ENCODE assay signal across 1 cellular context in genomic region chr5:16179936-16180788, GRCh38.
TF ChIP-seq lines count a peak whose summit lies in the region.

No MANE protein-coding gene starts in this region.

TF ChIP-seq in H1, 55 proteins besides CTCF, POLR2A, EP300 and RAD21 (continued from another document):
- TF ChIP-seq ASH2L (IDR thresholded peaks at IDR 0.05; ENCODE audit: low read length), result peak; percentile 20
- TF ChIP-seq NRF1 (IDR thresholded peaks at IDR 0.05; ENCODE audit: low read depth, low read length), result no peak
- TF ChIP-seq, protein P1, sequence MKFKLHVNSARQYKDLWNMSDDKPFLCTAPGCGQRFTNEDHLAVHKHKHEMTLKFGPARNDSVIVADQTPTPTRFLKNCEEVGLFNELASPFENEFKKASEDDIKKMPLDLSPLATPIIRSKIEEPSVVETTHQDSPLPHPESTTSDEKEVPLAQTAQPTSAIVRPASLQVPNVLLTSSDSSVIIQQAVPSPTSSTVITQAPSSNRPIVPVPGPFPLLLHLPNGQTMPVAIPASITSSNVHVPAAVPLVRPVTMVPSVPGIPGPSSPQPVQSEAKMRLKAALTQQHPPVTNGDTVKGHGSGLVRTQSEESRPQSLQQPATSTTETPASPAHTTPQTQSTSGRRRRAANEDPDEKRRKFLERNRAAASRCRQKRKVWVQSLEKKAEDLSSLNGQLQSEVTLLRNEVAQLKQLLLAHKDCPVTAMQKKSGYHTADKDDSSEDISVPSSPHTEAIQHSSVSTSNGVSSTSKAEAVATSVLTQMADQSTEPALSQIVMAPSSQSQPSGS (IDR thresholded peaks at IDR 0.05; ENCODE audit: low read length), result no peak
- TF ChIP-seq MAFK (IDR thresholded peaks at IDR 0.05; ENCODE audit: low read depth, low read length), result no peak
- no peak for TF ChIP-seq CHD1 (IDR thresholded peaks at IDR 0.05; ENCODE audit: low read depth, low read length)
- no peak for TF ChIP-seq BRCA1 (IDR thresholded peaks at IDR 0.05; ENCODE audit: low read depth, low read length)
- TF ChIP-seq KDM4A (IDR thresholded peaks at IDR 0.05; ENCODE audit: low read depth, low read length, severe bottlenecking), result peak; percentile 46
- TF ChIP-seq MAX (IDR thresholded peaks at IDR 0.05), result 0 out of 2 replicates have a peak, but pooled peaks have one; percentile 4
- no peak for TF ChIP-seq CREB1 (IDR thresholded peaks at IDR 0.05)
- TF ChIP-seq HDAC6 (IDR thresholded peaks at IDR 0.05; ENCODE audit: low read depth, low read length), result no peak
- no peak for TF ChIP-seq ATF3 (IDR thresholded peaks at IDR 0.05; ENCODE audit: insufficient read depth, low read depth, low read length)
- TF ChIP-seq POLR2AphosphoS5 (IDR thresholded peaks at IDR 0.05; ENCODE audit: low read depth, low read length), result no peak
- peak; percentile 85 for TF ChIP-seq EZH2 (IDR thresholded peaks at IDR 0.05; ENCODE audit: low read depth, low read length, severe bottlenecking)
- no peak for TF ChIP-seq SP2 (IDR thresholded peaks at IDR 0.05; ENCODE audit: low read length)
- no peak for TF ChIP-seq JUND (IDR thresholded peaks at IDR 0.05; ENCODE audit: low read length)
- no peak for TF ChIP-seq FOSL1 (IDR thresholded peaks at IDR 0.05; ENCODE audit: insufficient read depth, low read depth, low read length)
- no peak for TF ChIP-seq USF2 (IDR thresholded peaks at IDR 0.05; ENCODE audit: low read length)
- TF ChIP-seq PHF8 (conservative IDR thresholded peaks at IDR 0.05; ENCODE audit: low read depth, low read length), result no peak
- peak; percentile 71 for TF ChIP-seq RNF2 (IDR thresholded peaks at IDR 0.05; ENCODE audit: borderline replicate concordance, low read depth, low read length, missing control alignments, poor library complexity, severe bottlenecking)
- TF ChIP-seq TBP (IDR thresholded peaks at IDR 0.05; ENCODE audit: low read depth, low read length), result no peak
- peak; percentile 27; the same call in 1 of the 2 replicates for TF ChIP-seq E2F6 (IDR thresholded peaks at IDR 0.05)
- TF ChIP-seq CBX8 (IDR thresholded peaks at IDR 0.05; ENCODE audit: borderline replicate concordance, low read depth, low read length), result no peak
- no peak for TF ChIP-seq HDAC2 (IDR thresholded peaks at IDR 0.05; ENCODE audit: borderline replicate concordance in 1 of 2, low read depth in 2 of 2, low read length in 2 of 2)
- no peak for TF ChIP-seq GABPA (IDR thresholded peaks at IDR 0.05; ENCODE audit: borderline replicate concordance, insufficient read depth, low read length)
- TF ChIP-seq SIX5 (IDR thresholded peaks at IDR 0.05; ENCODE audit: low read depth, low read length), result no peak
- no peak for TF ChIP-seq SAP30 (IDR thresholded peaks at IDR 0.05; ENCODE audit: insufficient read depth, insufficient replicate concordance, low read length)
- TF ChIP-seq BCL11A (IDR thresholded peaks at IDR 0.05; ENCODE audit: low read depth in 2 of 2, low read length in 2 of 2), result no peak
- TF ChIP-seq CTBP2 (IDR thresholded peaks at IDR 0.05; ENCODE audit: borderline replicate concordance, insufficient read depth, insufficient read length, low read length), result no peak
- no peak for TF ChIP-seq CHD2 (IDR thresholded peaks at IDR 0.05; ENCODE audit: low read length)
- no peak for TF ChIP-seq TAF7 (optimal IDR thresholded peaks at IDR 0.05; ENCODE audit: borderline replicate concordance, low read depth, low read length)
